In genomic region chr1:154626456-154627246, GRCh38 we compare ENCODE assay signal across 1 cellular context.
TF ChIP-seq lines count a peak whose summit lies in the region.

No MANE protein-coding gene starts in this region.

TF ChIP-seq in HCT116, 20 proteins besides CTCF, POLR2A, EP300 and RAD21 (continued from another document):
- TF ChIP-seq REST (IDR thresholded peaks at IDR 0.05; ENCODE audit: low read depth), result no peak
- TF ChIP-seq EGR1 (IDR thresholded peaks at IDR 0.05; ENCODE audit: low read depth), result no peak
- no peak for TF ChIP-seq JUND (IDR thresholded peaks at IDR 0.05)
- TF ChIP-seq SP1 (IDR thresholded peaks at IDR 0.05; ENCODE audit: low read depth), result no peak
- TF ChIP-seq ELF1 (IDR thresholded peaks at IDR 0.05; ENCODE audit: borderline replicate concordance, low read depth), result no peak
- TF ChIP-seq FOSL1 (IDR thresholded peaks at IDR 0.05; ENCODE audit: low read depth), result no peak
- TF ChIP-seq YY1 (IDR thresholded peaks at IDR 0.05; ENCODE audit: extremely low read depth, insufficient replicate concordance, low read depth, low read length), result no peak
- TF ChIP-seq CEBPB (IDR thresholded peaks at IDR 0.05; ENCODE audit: low read depth), result no peak
- no peak for TF ChIP-seq CBX3 (IDR thresholded peaks at IDR 0.05; ENCODE audit: low read depth)
- TF ChIP-seq ZFX (IDR thresholded peaks at IDR 0.05), result no peak
- TF ChIP-seq SIN3A (IDR thresholded peaks at IDR 0.05; ENCODE audit: low read depth), result no peak
- TF ChIP-seq MAX (IDR thresholded peaks at IDR 0.05), result no peak
- no peak for TF ChIP-seq ATF3 (IDR thresholded peaks at IDR 0.05)
- no peak for TF ChIP-seq SRF (IDR thresholded peaks at IDR 0.05; ENCODE audit: low read depth)
- TF ChIP-seq EZH2 (IDR thresholded peaks at IDR 0.05), result no peak
- no peak for TF ChIP-seq EZH2phosphoT487 (IDR thresholded peaks at IDR 0.05; ENCODE audit: borderline replicate concordance)
